9 cellular contexts compared by ENCODE assay signal in genomic region chr5:50967388-50968039, GRCh38.
A peak's percentile ranks its signal among the peaks of the same experiment; 100 is the strongest.
DNase-seq lines count a peak whose midpoint lies in the region; ATAC-seq, FAIRE-seq and TF ChIP-seq lines count a peak whose summit lies in the region.
"Had no signal": no experiment of that assay in that cellular context is flagged by ENCODE, and none has a peak within 500 bp of the region (broad histone marks: within the 10 kb centered on the region; RNA-seq: fewer than 3 reads in every experiment).

No MANE protein-coding gene starts in this region.

- TF ChIP-seq CTCF in A549 (IDR thresholded peaks at IDR 0.05) (no peak), HEK293 (tag by site-specific recombination; IDR thresholded peaks at IDR 0.05) (no peak), upper lobe of right lung (IDR thresholded peaks at IDR 0.05) (no peak)

- H3K4me3 ChIP-seq in A549 (no peak overlapping the region), HEK293 (ENCODE audit: low read depth, low read length) (peak overlapping the region; percentile 30), upper lobe of right lung (peak overlapping the region; percentile 34)

- CTCF ChIA-PET in A549 (lab: Yijun Ruan, JAX) = interaction anchor here (2.0 to 3.1 kb wide), 2 partner anchors 9 to 1690 kb away, joined by 10 to 20 read pairs; no protein-coding TSS in a partner anchor
- CTCF ChIA-PET in HEK293 (lab: Yijun Ruan, JAX) = interaction anchor here (0.6 to 1.4 kb wide), 3 partner anchors 380 to 960 kb away, joined by 3 to 4 read pairs (median 3); no protein-coding TSS in a partner anchor

- peaks cover 86% of the 10 kb centered on the region for H3K27me3 Mint-ChIP-seq in activated naive CD8-positive, alpha-beta T cell treated with anti-CD3 and anti-CD28 coated beads, Interleukin-2, amount 10 ng/mL, durations not matched to agents 7 days and 5 days

- no peaks in the 10 kb centered on the region for H3K36me3 ChIP-seq in HEK293 (ENCODE audit: control insufficient read depth in 2 of 2, insufficient read depth in 1 of 2, low read length in 2 of 2)
- no peaks in the 10 kb centered on the region for H3K36me3 ChIP-seq in upper lobe of right lung
- H3K36me3 ChIP-seq: adrenal gland had no signal

- no peak for TF ChIP-seq EP300 in A549 (IDR thresholded peaks at IDR 0.05)

- no peaks in the 10 kb centered on the region for H3K4me1 ChIP-seq in A549
- no peaks in the 10 kb centered on the region for H3K4me1 ChIP-seq in HEK293 (ENCODE audit: control insufficient read depth, insufficient read depth, low read length)
- H3K4me1 ChIP-seq in upper lobe of right lung = peaks cover 34% of the 10 kb centered on the region

- TF ChIP-seq RAD21 in A549 (conservative IDR thresholded peaks at IDR 0.05 in 1 of 2, IDR thresholded peaks at IDR 0.05 in 1 of 2) = no peak

- DNase-seq in A549 (ENCODE audit: low read depth in 1 of 2, low spot score in 1 of 2) (no peak), medulla oblongata (ENCODE audit: extremely low spot score) (peak; percentile 43), upper lobe of right lung (no peak), HTR-8/SVneo (ENCODE audit: insufficient read length, low spot score) (no peak), DMS114 treated with DMSO at 0.1 percent for 48 hours (lab: John Stamatoyannopoulos, UW; ENCODE audit: unreplicated experiment) (no peak)
- DNase-seq in activated naive CD8-positive, alpha-beta T cell treated with anti-CD3 and anti-CD28 coated beads, Interleukin-2, amount 10 ng/mL, durations not matched to agents 7 days and 5 days = no peak

- H3K9me3 ChIP-seq in A549 = no peaks in the 10 kb centered on the region; the same call in 2 of the 3 replicates
- no peaks in the 10 kb centered on the region for H3K9me3 ChIP-seq in HEK293 (ENCODE audit: control insufficient read depth, insufficient read depth, low read depth, low read length)
- no peaks in the 10 kb centered on the region for H3K9me3 ChIP-seq in upper lobe of right lung
- H3K9me3 ChIP-seq: adrenal gland had no signal

- H3K9me3 Mint-ChIP-seq in activated naive CD8-positive, alpha-beta T cell treated with anti-CD3 and anti-CD28 coated beads, Interleukin-2, amount 10 ng/mL, durations not matched to agents 7 days and 5 days = no peaks in the 10 kb centered on the region

- WGBS in A549 (ENCODE audit: missing lambda C conversion rate) = 25% methylated on average over 18 of the region's 22 CpGs

- H3K27me3 ChIP-seq in upper lobe of right lung = peaks cover 86% of the 10 kb centered on the region

- POLR2A ChIA-PET in A549 (lab: Yijun Ruan, JAX) = no interaction called here
- POLR2A ChIA-PET in HEK293 (lab: Yijun Ruan, JAX) = interaction anchor here (0.8 kb wide), 1 partner anchor 415 kb away, joined by 3 read pairs; the partner anchor contains the start of gene ISL1
- POLR2A ChIA-PET in activated naive CD8-positive, alpha-beta T cell treated with anti-CD3 and anti-CD28 coated beads, Interleukin-2, amount 10 ng/mL, durations not matched to agents 7 days and 5 days (lab: Charles Lee) = interaction anchor here (0.6 kb wide), 1 partner anchor 1832 kb away, joined by 3 read pairs; no protein-coding TSS in a partner anchor

- H3K4me3 Mint-ChIP-seq in activated naive CD8-positive, alpha-beta T cell treated with anti-CD3 and anti-CD28 coated beads, Interleukin-2, amount 10 ng/mL, durations not matched to agents 7 days and 5 days = peak overlapping the region; percentile 83

- H3K4me2 ChIP-seq in A549 = peak overlapping the region; percentile 24; the same call in 1 of the 3 replicates

- ATAC-seq in A549 (no peak), upper lobe of right lung (peak; percentile 59), GM21367 (IDR thresholded peaks at IDR 0.05; ENCODE audit: unreplicated experiment) (no peak)
- ATAC-seq in activated naive CD8-positive, alpha-beta T cell treated with anti-CD3 and anti-CD28 coated beads, Interleukin-2, amount 10 ng/mL, durations not matched to agents 7 days and 5 days (ENCODE audit: low read depth) = no peak

- intact Hi-C loops in upper lobe of right lung (cut with DNase I) = no loop called here

- H3K36me3 Mint-ChIP-seq in activated naive CD8-positive, alpha-beta T cell treated with anti-CD3 and anti-CD28 coated beads, Interleukin-2, amount 10 ng/mL, durations not matched to agents 7 days and 5 days = no peaks in the 10 kb centered on the region

- H3K27ac ChIP-seq in A549 (no peak overlapping the region), HEK293 (ENCODE audit: extremely low read depth, low read depth, low read length) (no peak overlapping the region), upper lobe of right lung (no peak overlapping the region)

- FAIRE-seq in A549 (lab: Jason Lieb, UNC) = no peak
- FAIRE-seq in HTR-8/SVneo (lab: Jason Lieb, UNC) = no peak

- peak overlapping the region; percentile 11 for H3K27ac Mint-ChIP-seq in activated naive CD8-positive, alpha-beta T cell treated with anti-CD3 and anti-CD28 coated beads, Interleukin-2, amount 10 ng/mL, durations not matched to agents 7 days and 5 days

- no peak for TF ChIP-seq POLR2A in A549 (IDR thresholded peaks at IDR 0.05; ENCODE audit: low read length)

- H3K4me1 Mint-ChIP-seq in activated naive CD8-positive, alpha-beta T cell treated with anti-CD3 and anti-CD28 coated beads, Interleukin-2, amount 10 ng/mL, durations not matched to agents 7 days and 5 days = peaks cover 45% of the 10 kb centered on the region

TF ChIP-seq in A549, 52 proteins besides CTCF, POLR2A, EP300 and RAD21:
- TF ChIP-seq TFCP2L1 (CRISPR knock-in tag; IDR thresholded peaks at IDR 0.05) (no peak), BHLHE40 (IDR thresholded peaks at IDR 0.05; ENCODE audit: low read depth, low read length) (no peak), REST (IDR thresholded peaks at IDR 0.05) (no peak)

TF ChIP-seq in HEK293, 187 proteins besides CTCF, POLR2A, EP300 and RAD21:
- TF ChIP-seq ZNF366 (tag by site-specific recombination; conservative IDR thresholded peaks at IDR 0.05) (no peak), ZNF335 (tag by site-specific recombination; conservative IDR thresholded peaks at IDR 0.05) (peak; percentile 40; the same call in 1 of the 2 replicates), EGR2 (tag by site-specific recombination; IDR thresholded peaks at IDR 0.05; ENCODE audit: low read depth) (peak; percentile 32; the same call in 1 of the 2 replicates), REST (tag by site-specific recombination; IDR thresholded peaks at IDR 0.05) (no peak), ELK4 (IDR thresholded peaks at IDR 0.05; ENCODE audit: borderline replicate concordance, low read depth, low read length) (no peak), KLF1 (tag by site-specific recombination; IDR thresholded peaks at IDR 0.05) (0 out of 2 replicates have a peak, but pooled peaks have one; percentile 41), ZNF514 (tag by site-specific recombination; IDR thresholded peaks at IDR 0.05) (no peak), ZFHX2 (tag by site-specific recombination; conservative IDR thresholded peaks at IDR 0.05) (0 out of 2 replicates have a peak, but pooled peaks have one; percentile 25)
- TF ChIP-seq, protein P1, sequence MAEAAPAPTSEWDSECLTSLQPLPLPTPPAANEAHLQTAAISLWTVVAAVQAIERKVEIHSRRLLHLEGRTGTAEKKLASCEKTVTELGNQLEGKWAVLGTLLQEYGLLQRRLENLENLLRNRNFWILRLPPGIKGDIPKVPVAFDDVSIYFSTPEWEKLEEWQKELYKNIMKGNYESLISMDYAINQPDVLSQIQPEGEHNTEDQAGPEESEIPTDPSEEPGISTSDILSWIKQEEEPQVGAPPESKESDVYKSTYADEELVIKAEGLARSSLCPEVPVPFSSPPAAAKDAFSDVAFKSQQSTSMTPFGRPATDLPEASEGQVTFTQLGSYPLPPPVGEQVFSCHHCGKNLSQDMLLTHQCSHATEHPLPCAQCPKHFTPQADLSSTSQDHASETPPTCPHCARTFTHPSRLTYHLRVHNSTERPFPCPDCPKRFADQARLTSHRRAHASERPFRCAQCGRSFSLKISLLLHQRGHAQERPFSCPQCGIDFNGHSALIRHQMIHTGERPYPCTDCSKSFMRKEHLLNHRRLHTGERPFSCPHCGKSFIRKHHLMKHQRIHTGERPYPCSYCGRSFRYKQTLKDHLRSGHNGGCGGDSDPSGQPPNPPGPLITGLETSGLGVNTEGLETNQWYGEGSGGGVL (tag by site-specific recombination; IDR thresholded peaks at IDR 0.05) = peak; percentile 68
